In the genomic region with DNA sequence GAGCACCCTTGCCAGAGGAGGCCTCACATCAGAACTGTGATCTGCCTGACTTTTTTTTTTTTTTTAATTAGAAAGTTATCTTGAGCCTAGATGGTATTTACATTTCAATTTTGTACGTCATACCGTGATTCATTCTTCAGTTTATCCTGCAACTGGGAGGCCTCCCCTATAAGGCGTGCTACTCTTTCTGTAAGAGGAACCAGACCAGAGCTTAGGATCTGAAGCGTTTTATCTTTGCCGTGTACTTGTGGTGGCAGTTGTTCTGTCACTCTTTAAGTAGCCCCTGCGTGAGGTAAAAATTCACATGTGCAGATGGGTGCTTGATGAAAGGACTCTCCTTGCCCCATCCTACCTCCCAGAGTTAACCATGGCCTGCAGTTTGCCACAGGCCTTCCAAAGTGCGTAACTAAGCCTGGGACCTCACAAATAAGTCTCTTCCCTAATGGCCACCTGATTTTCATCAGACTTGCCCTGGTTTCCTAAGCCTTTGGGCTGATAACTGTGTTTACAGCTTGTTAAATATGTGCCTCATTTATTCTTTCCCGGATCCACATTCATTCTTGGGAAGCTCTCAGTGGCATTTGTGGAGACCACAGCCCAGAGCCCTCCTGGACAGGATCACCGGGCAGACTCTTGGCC, we compare ENCODE assay signal across 12 cellular contexts.
A peak's percentile ranks its signal among the peaks of the same experiment; 100 is the strongest.
DNase-seq lines count a peak whose midpoint lies in the region; ATAC-seq and TF ChIP-seq lines count a peak whose summit lies in the region.
"Had no signal": no experiment of that assay in that cellular context is flagged by ENCODE, and none has a peak within 500 bp of the region (broad histone marks: within the 10 kb centered on the region; RNA-seq: fewer than 3 reads in every experiment).

No MANE protein-coding gene starts in this region.

- H3K9me3 Mint-ChIP-seq in chondrocyte (ENCODE audit: low read depth): no peaks in the 10 kb centered on the region
- H3K9me3 Mint-ChIP-seq in effector memory CD8-positive, alpha-beta T cell: no peaks in the 10 kb centered on the region
- H3K9me3 Mint-ChIP-seq in immature natural killer cell: no peaks in the 10 kb centered on the region

- H3K27me3 Mint-ChIP-seq in chondrocyte (ENCODE audit: low read depth) (no peaks in the 10 kb centered on the region), immature natural killer cell (ENCODE audit: low read depth in 3 of 3) (peaks cover 0 to 3% (median 2%) of the 10 kb centered on the region in 3 donors)
- H3K27me3 Mint-ChIP-seq in effector memory CD8-positive, alpha-beta T cell: peaks cover 9 to 12% of the 10 kb centered on the region in 2 donors

- H3K4me1 Mint-ChIP-seq in chondrocyte (ENCODE audit: low read depth) (peaks cover 70% of the 10 kb centered on the region), immature natural killer cell (no peaks in the 10 kb centered on the region)
- H3K4me1 Mint-ChIP-seq in effector memory CD8-positive, alpha-beta T cell (ENCODE audit: low read depth in 2 of 2): no peaks in the 10 kb centered on the region

- H3K79me1 ChIP-seq in IMR-90 (ENCODE audit: low read depth in 1 of 2, low read length in 2 of 2): peaks cover 40 to 63% of the 10 kb centered on the region in 2 experiments

- H3K18ac ChIP-seq in IMR-90 (ENCODE audit: low read depth, low read length): peak overlapping the region; percentile 97

- peak overlapping the region; percentile 100 for H3K4ac ChIP-seq in IMR-90 (ENCODE audit: low read depth, low read length)

- peak overlapping the region; percentile 70 for H3K9ac ChIP-seq in IMR-90 (ENCODE audit: low read depth, low read length)
- H3K9ac ChIP-seq in muscle layer of colon (ENCODE audit: low read length): no peak overlapping the region

- TF ChIP-seq RAD21 in IMR-90 (IDR thresholded peaks at IDR 0.05; ENCODE audit: low read length): no peak

- dilution Hi-C loops in IMR-90 (cut with HindIII; ENCODE audit: low sequenced_read_pairs, unreplicated experiment): no loop called here

- H3K36me3 ChIP-seq in IMR-90 (ENCODE audit: control insufficient read depth, insufficient read depth, low read length) (peaks cover 31% of the 10 kb centered on the region), muscle layer of colon (ENCODE audit: insufficient read depth, low read length) (peaks cover 29% of the 10 kb centered on the region)

- ATAC-seq in IMR-90 (ENCODE audit: low read depth) (peak; percentile 75), GM21423 (IDR thresholded peaks at IDR 0.05; ENCODE audit: unreplicated experiment) (no peak)
- ATAC-seq in effector memory CD8-positive, alpha-beta T cell (replicated peaks): no peak
- ATAC-seq: left lobe of liver had no signal

- H3K4me3 Mint-ChIP-seq in chondrocyte (ENCODE audit: unreplicated experiment) (no peak overlapping the region), immature natural killer cell (no peak overlapping the region)
- H3K4me3 Mint-ChIP-seq in effector memory CD8-positive, alpha-beta T cell: no peak overlapping the region

- H2BK120ac ChIP-seq in IMR-90 (ENCODE audit: low read depth, low read length): peak overlapping the region; percentile 99

- peak overlapping the region; percentile 98 for H3K56ac ChIP-seq in IMR-90 (ENCODE audit: extremely low read depth, insufficient read depth, low read length)

- peak overlapping the region; percentile 96 for H2AK9ac ChIP-seq in IMR-90 (replicated peaks; ENCODE audit: low read depth, low read length, poor library complexity)

- POLR2A ChIA-PET in IMR-90 (lab: Charles Lee; ENCODE audit: unreplicated experiment): interaction anchor here (0.6 to 1.9 kb wide), 7 partner anchors 10 to 142 kb away, joined by 3 to 7 read pairs (median 4); no protein-coding TSS in a partner anchor

- peak overlapping the region; percentile 74 for H3K4me2 ChIP-seq in IMR-90 (ENCODE audit: low read depth, low read length)

- H3K27ac Mint-ChIP-seq in chondrocyte (ENCODE audit: unreplicated experiment) (peak overlapping the region; percentile 98), immature natural killer cell (no peak overlapping the region)
- no peak overlapping the region for H3K27ac Mint-ChIP-seq in effector memory CD8-positive, alpha-beta T cell

- intact Hi-C loops in IMR-90 (cut with micrococcal nuclease): loop anchor here (1.0 to 10.0 kb wide), 6 partner anchors 55 to 335 kb away; partner anchors contain the start of gene ANKRD12

- H3K27me3 ChIP-seq in IMR-90 (ENCODE audit: control insufficient read depth, insufficient read depth, low read length) (no peaks in the 10 kb centered on the region), muscle layer of colon (ENCODE audit: control insufficient read depth in 1 of 2, insufficient read depth in 2 of 2, low read length in 2 of 2) (no peaks in the 10 kb centered on the region)

- peak overlapping the region; percentile 97 for H4K91ac ChIP-seq in IMR-90 (ENCODE audit: insufficient read depth, low read depth, low read length)

- H2AFZ ChIP-seq in IMR-90 (replicated peaks; ENCODE audit: low read length, poor library complexity): no peak overlapping the region

- peak overlapping the region; percentile 96 for H4K5ac ChIP-seq in IMR-90 (ENCODE audit: low read depth, low read length)

- H3K27ac ChIP-seq in IMR-90 (ENCODE audit: insufficient read depth, low read length) (peak overlapping the region; percentile 95), muscle layer of colon (ENCODE audit: low read depth, low read length) (peak overlapping the region; percentile 78)

- H3K4me3 ChIP-seq in AG09309 (ENCODE audit: control insufficient read depth, low read depth, low read length): no peak overlapping the region
- no peak overlapping the region for H3K4me3 ChIP-seq in IMR-90 (ENCODE audit: insufficient read depth, low read depth, low read length)
- H3K4me3 ChIP-seq in muscle layer of colon (ENCODE audit: low read depth in 1 of 2, low read length in 2 of 2): no peak overlapping the region

- H3K4me1 ChIP-seq in IMR-90 (ENCODE audit: control insufficient read depth, insufficient read depth, low read length) (peaks cover 34% of the 10 kb centered on the region), muscle layer of colon (ENCODE audit: insufficient read depth, low read length) (peaks cover 46% of the 10 kb centered on the region)

- CTCF ChIA-PET in IMR-90 (lab: Yijun Ruan, JAX): interaction anchor here (0.7 to 0.9 kb wide), 3 partner anchors 30 to 1509 kb away, joined by 3 to 4 read pairs (median 3); no protein-coding TSS in a partner anchor

- peak overlapping the region; percentile 94 for H2BK20ac ChIP-seq in IMR-90 (ENCODE audit: low read depth, low read length)

- TSS peak; percentile 22 for BruUV-seq in IMR-90 (replicated peaks; lab: Mats Ljungman, UMichigan)

- H4K20me1 ChIP-seq in IMR-90 (ENCODE audit: insufficient read depth, low read length): no peaks in the 10 kb centered on the region

- peaks cover 37% of the 10 kb centered on the region for H3K9me1 ChIP-seq in IMR-90 (ENCODE audit: insufficient read depth, low read length)

- TF ChIP-seq POLR2A in IMR-90 (IDR thresholded peaks at IDR 0.05; ENCODE audit: low read depth, low read length): peak; percentile 69; the same call in 1 of the 2 replicates

- TF ChIP-seq CTCF in AG09309 (IDR thresholded peaks at IDR 0.05; ENCODE audit: control insufficient read depth, insufficient read depth, low read depth, low read length, missing control alignments) (no peak), IMR-90 (conservative IDR thresholded peaks at IDR 0.05; ENCODE audit: low read depth, low read length) (no peak), chondrocyte (IDR thresholded peaks at IDR 0.05) (no peak)

- H3K9me3 ChIP-seq in IMR-90 (ENCODE audit: control insufficient read depth, insufficient read depth, low read length) (no peaks in the 10 kb centered on the region), muscle layer of colon (ENCODE audit: low read length) (no peaks in the 10 kb centered on the region)

- in situ Hi-C loops in IMR-90 (cut with MboI; ENCODE audit: low sequenced_read_pairs): no loop called here

- H3K23ac ChIP-seq in IMR-90 (ENCODE audit: low read depth, low read length): peak overlapping the region; percentile 95

- WGBS in IMR-90 (ENCODE audit: extremely low coverage in 2 of 2, insufficient read length in 1 of 2), 2 experiments: no CpG with 5 or more reads among the region's 9 CpGs

- H3K14ac ChIP-seq in IMR-90 (replicated peaks; ENCODE audit: low read depth, low read length): peak overlapping the region; percentile 93

- H4K8ac ChIP-seq in IMR-90 (ENCODE audit: low read depth in 2 of 2, low read length in 2 of 2): peak overlapping the region; percentile 96 to 99

- DNase-seq in AG09309 (ENCODE audit: low read depth): peak; percentile 75
- peak; percentile 98 for DNase-seq in IMR-90
- DNase-seq in chondrocyte (ENCODE audit: low spot score): no peak
- DNase-seq in effector memory CD8-positive, alpha-beta T cell: no peak
- DNase-seq in immature natural killer cell: no peak
- DNase-seq in NCI-H524 treated with DMSO at 0.1 percent for 48 hours (lab: John Stamatoyannopoulos, UW): no peak
- DNase-seq: activated T-cell treated with anti-CD3 and anti-CD28 coated beads, Interleukin-2, amount 50 U/mL, for 1 hour; NCI-H510A treated with DMSO at 0.1 percent for 48 hours; T-helper 2 cell had no signal

- H3K36me3 Mint-ChIP-seq in chondrocyte (ENCODE audit: low read depth) (peaks cover 5% of the 10 kb centered on the region), immature natural killer cell (no peaks in the 10 kb centered on the region)
- H3K36me3 Mint-ChIP-seq in effector memory CD8-positive, alpha-beta T cell (ENCODE audit: insufficient read depth): no peaks in the 10 kb centered on the region

- H2BK5ac ChIP-seq in IMR-90 (ENCODE audit: low read depth, low read length, poor library complexity, severe bottlenecking): peak overlapping the region; percentile 98

- H2BK15ac ChIP-seq in IMR-90 (ENCODE audit: low read depth, low read length): peak overlapping the region; percentile 99

- H2AK5ac ChIP-seq in IMR-90 (ENCODE audit: low read depth, low read length): peak overlapping the region; percentile 97

TF ChIP-seq in IMR-90, 13 proteins besides CTCF, POLR2A, EP300 and RAD21:
- no peak; the same call in 1 of the 2 replicates for TF ChIP-seq CEBPB (IDR thresholded peaks at IDR 0.05; ENCODE audit: low read depth, low read length)
- TF ChIP-seq FOS (IDR thresholded peaks at IDR 0.05; ENCODE audit: low read depth, low read length): peak; percentile 88
- TF ChIP-seq BHLHE40 (IDR thresholded peaks at IDR 0.05; ENCODE audit: low read depth, low read length): peak; percentile 39; the same call in 1 of the 2 replicates

Comparison
In these comparisons a context has a peak if more than half of its experiments do, and no peak if none do; other contexts are left out.
1. DNase-seq: peak in AG09309 (single experiment) and IMR-90 (single experiment); none in chondrocyte (single experiment), effector memory CD8-positive, alpha-beta T cell (0 of 3), immature natural killer cell (0 of 3) and NCI-H524 treated with DMSO at 0.1 percent for 48 hours (single experiment).